Comparison of ENCODE assay signal across 19 cellular contexts in genomic region chr6:108671175-108671574, GRCh38.
DNase-seq lines count a peak whose midpoint lies in the region; TF ChIP-seq lines count a peak whose summit lies in the region.
"Had no signal": no experiment of that assay in that cellular context is flagged by ENCODE, and none has a peak within 500 bp of the region (broad histone marks: within the 10 kb centered on the region; RNA-seq: fewer than 3 reads in every experiment).

No MANE protein-coding gene starts in this region.

- H3K9me3 Mint-ChIP-seq in Calu3 (ENCODE audit: low read depth, unreplicated experiment) = no peaks in the 10 kb centered on the region
- H3K9me3 Mint-ChIP-seq: CD8-positive, alpha-beta memory T cell had no signal

- H3K36me3 Mint-ChIP-seq in Calu3 (ENCODE audit: insufficient read depth, unreplicated experiment) = peaks cover 23% of the 10 kb centered on the region

- intact Hi-C loops in Calu3 (cut with micrococcal nuclease; ENCODE audit: unreplicated experiment) = loop anchor here (5.0 to 10.0 kb wide), 2 partner anchors 109 to 114 kb away; partner anchors contain the start of gene FOXO3

- no TSS peak for BruUV-seq in Calu3 (replicated peaks; lab: Mats Ljungman, UMichigan)

- H3K4me2 ChIP-seq in KMS-11 = peak overlapping the region; percentile 97
- H3K4me2 ChIP-seq in osteoblast (ENCODE audit: insufficient read depth, low read length) = peak overlapping the region; percentile 28
- H3K4me2 ChIP-seq: A549 had no signal

- H2AFZ ChIP-seq in KMS-11 (ENCODE audit: low read depth) (no peak overlapping the region), osteoblast (ENCODE audit: low read length) (no peak overlapping the region)

- H3K4me3 Mint-ChIP-seq in Calu3 (ENCODE audit: low read depth, unreplicated experiment) = no peak overlapping the region

- H3K4me1 ChIP-seq in KMS-11 (ENCODE audit: low read depth, poor library complexity, severe bottlenecking) (peaks cover 100% of the 10 kb centered on the region), osteoblast (ENCODE audit: insufficient read depth, low read length) (peaks cover 15% of the 10 kb centered on the region)

- TF ChIP-seq CTCF in GM13976 (IDR thresholded peaks at IDR 0.05; ENCODE audit: borderline replicate concordance, control extremely low read depth, extremely low read depth, insufficient read depth, missing control alignments) (no peak), KMS-11 (conservative IDR thresholded peaks at IDR 0.05; ENCODE audit: low read depth, low read length) (no peak), osteoblast (IDR thresholded peaks at IDR 0.05; ENCODE audit: extremely low read depth, low read depth, low read length) (no peak), Calu3 (IDR thresholded peaks at IDR 0.05; ENCODE audit: unreplicated experiment) (no peak)

- in situ Hi-C loops in GM13976 (cut with MboI; ENCODE audit: low sequenced_read_pairs, unreplicated experiment) = no loop called here

- peaks cover 40% of the 10 kb centered on the region for H3K4me1 Mint-ChIP-seq in Calu3 (ENCODE audit: low read depth, unreplicated experiment)

- no peaks in the 10 kb centered on the region for H3K27me3 Mint-ChIP-seq in Calu3 (ENCODE audit: unreplicated experiment)
- H3K27me3 Mint-ChIP-seq: CD8-positive, alpha-beta memory T cell had no signal

- H3K27me3 ChIP-seq in KMS-11 (ENCODE audit: insufficient read depth, low read depth) = no peaks in the 10 kb centered on the region
- no peaks in the 10 kb centered on the region for H3K27me3 ChIP-seq in osteoblast (ENCODE audit: insufficient read depth, low read length)
- H3K27me3 ChIP-seq: BLaER1 treated with 17β-estradiol and CSF1 and Interleukin-3, amounts not matched to agents 10 nM and 100 nM had no signal

- DNase-seq in GM13976 (ENCODE audit: low spot score) = peak; percentile 4
- no peak for DNase-seq in epithelial cell of prostate (ENCODE audit: low read depth, low spot score)
- no peak for DNase-seq in osteoblast (ENCODE audit: insufficient read length, low spot score, missing footprints)
- DNase-seq in A172 (ENCODE audit: low spot score) = no peak
- DNase-seq in T-helper 9 cell = no peak
- DNase-seq in Calu3 = no peak
- DNase-seq in NCI-H526 (lab: John Stamatoyannopoulos, UW) = no peak
- DNase-seq: CD8-positive, alpha-beta memory T cell; DND-41; GDM1; NCI-H1417 treated with DMSO at 0.1 percent for 48 hours; NCI-H2029; NCI-H2171 treated with DMSO at 0.1 percent for 48 hours; NCI-H446 treated with DMSO at 0.1 percent for 48 hours; NCI-H774 had no signal

- H3K9ac ChIP-seq in KMS-11 = peak overlapping the region; percentile 8; the same call in 1 of the 2 replicates

- peaks cover 100% of the 10 kb centered on the region for H3K79me2 ChIP-seq in KMS-11 (ENCODE audit: insufficient read depth, low read depth)
- peaks cover 93% of the 10 kb centered on the region for H3K79me2 ChIP-seq in osteoblast (ENCODE audit: insufficient read depth, low read length)

- peak overlapping the region; percentile 78 for H3K27ac ChIP-seq in KMS-11
- H3K27ac ChIP-seq in epithelial cell of prostate = peak overlapping the region; percentile 78
- H3K27ac ChIP-seq in osteoblast (ENCODE audit: low read depth, low read length) = no peak overlapping the region
- H3K27ac ChIP-seq: A549; BLaER1 treated with 17β-estradiol and CSF1 and Interleukin-3, amounts not matched to agents 10 nM and 100 nM had no signal

- CTCF ChIA-PET in Calu3 (lab: Charles Lee) = no interaction called here

- no peak overlapping the region for H3K27ac Mint-ChIP-seq in Calu3 (ENCODE audit: unreplicated experiment)

- no peak overlapping the region for H3K4me3 ChIP-seq in KMS-11 (IDR thresholded peaks at IDR 0.05; ENCODE audit: insufficient read depth, low read depth, low read length)
- no peak overlapping the region for H3K4me3 ChIP-seq in osteoblast (ENCODE audit: insufficient read depth, low read length)
- H3K4me3 ChIP-seq: A549; BLaER1 treated with 17β-estradiol and CSF1 and Interleukin-3, amounts not matched to agents 10 nM and 100 nM; HAP-1 had no signal

- H3K36me3 ChIP-seq in KMS-11 (ENCODE audit: insufficient read depth) = no peaks in the 10 kb centered on the region
- H3K36me3 ChIP-seq in osteoblast (ENCODE audit: insufficient read depth, low read length) = peaks cover 5% of the 10 kb centered on the region

- H3K9me3 ChIP-seq in osteoblast (ENCODE audit: low read depth, low read length) = no peaks in the 10 kb centered on the region
- H3K9me3 ChIP-seq: A549; BLaER1 treated with 17β-estradiol and CSF1 and Interleukin-3, amounts not matched to agents 10 nM and 100 nM; HAP-1 had no signal

- no peaks in the 10 kb centered on the region; the same call in 1 of the 2 replicates for H4K20me1 ChIP-seq in KMS-11 (ENCODE audit: insufficient read depth)
- H4K20me1 ChIP-seq in osteoblast (ENCODE audit: insufficient read depth, low read length) = peaks cover 79% of the 10 kb centered on the region
